8 cellular contexts compared by ENCODE assay signal in genomic region chrX:119693996-119694451, GRCh38. TPM values are rescaled to one million over a fixed set of nuclear protein-coding genes. Genes with fewer than 3 reads are reported as not detected.
DNase-seq lines count a peak whose midpoint lies in the region; ATAC-seq and TF ChIP-seq lines count a peak whose summit lies in the region.

No MANE protein-coding gene starts in this region.

- H3K9me3 ChIP-seq in left lung (no peaks in the 10 kb centered on the region), thoracic aorta (no peaks in the 10 kb centered on the region)

- no peak for TF ChIP-seq CTCF in left lung (IDR thresholded peaks at IDR 0.05)
- TF ChIP-seq CTCF in thoracic aorta (IDR thresholded peaks at IDR 0.05), result no peak

- no peak for DNase-seq in activated T-cell treated with anti-CD3 and anti-CD28 coated beads, Interleukin-2, amount 50 U/mL, for 4 hours
- DNase-seq in activated T-cell treated with anti-CD3 and anti-CD28 coated beads for 4 hours (no peak), left lung (no peak), thoracic aorta (ENCODE audit: low spot score) (no peak), SW480 (ENCODE audit: low spot score) (no peak)
- no peak for DNase-seq in activated T-cell treated with anti-CD3 and anti-CD28 coated beads, Interleukin-2, amount 50 U/mL, for 72 hours

- no peaks in the 10 kb centered on the region for H3K9me3 Mint-ChIP-seq in activated T-cell treated with anti-CD3 and anti-CD28 coated beads, Interleukin-2, amount 50 U/mL, for 4 hours
- H3K9me3 Mint-ChIP-seq in activated T-cell treated with anti-CD3 and anti-CD28 coated beads, Interleukin-2, amount 50 U/mL, for 72 hours, result no peaks in the 10 kb centered on the region

- peak overlapping the region; percentile 47 for H3K4me3 Mint-ChIP-seq in activated T-cell treated with anti-CD3 and anti-CD28 coated beads, Interleukin-2, amount 50 U/mL, for 4 hours
- peak overlapping the region; percentile 88 to 94 for H3K4me3 Mint-ChIP-seq in activated T-cell treated with anti-CD3 and anti-CD28 coated beads, Interleukin-2, amount 50 U/mL, for 72 hours

- no peaks in the 10 kb centered on the region for H3K27me3 ChIP-seq in left lung
- no peaks in the 10 kb centered on the region for H3K27me3 ChIP-seq in thoracic aorta (replicated peaks; ENCODE audit: insufficient read depth)

- no peak overlapping the region for H3K27ac ChIP-seq in left lung
- H3K27ac ChIP-seq in thoracic aorta, result no peak overlapping the region

- no peak overlapping the region for H3K27ac Mint-ChIP-seq in activated T-cell treated with anti-CD3 and anti-CD28 coated beads, Interleukin-2, amount 50 U/mL, for 72 hours

- no peak for ATAC-seq in activated T-cell treated with anti-CD3 and anti-CD28 coated beads, Interleukin-2, amount 50 U/mL, for 4 hours
- no peak for ATAC-seq in activated T-cell treated with anti-CD3 and anti-CD28 coated beads, Interleukin-2, amount 50 U/mL, for 72 hours (replicated peaks in 1 of 2)
- no peak for ATAC-seq in left lung
- ATAC-seq in thoracic aorta (ENCODE audit: insufficient number of reproducible peaks, low FRiP score, low read depth), result no peak
- ATAC-seq in GM21381 (IDR thresholded peaks at IDR 0.05; ENCODE audit: unreplicated experiment), result no peak
- no peak for ATAC-seq in HG02852 (IDR thresholded peaks at IDR 0.05; ENCODE audit: unreplicated experiment)

- intact Hi-C loops in left lung (cut with DNase I), result no loop called here

- peaks cover 14% of the 10 kb centered on the region for H3K4me1 Mint-ChIP-seq in activated T-cell treated with anti-CD3 and anti-CD28 coated beads, Interleukin-2, amount 50 U/mL, for 4 hours (ENCODE audit: low read depth)
- H3K4me1 Mint-ChIP-seq in activated T-cell treated with anti-CD3 and anti-CD28 coated beads, Interleukin-2, amount 50 U/mL, for 72 hours (ENCODE audit: low read depth), result peaks cover 24% of the 10 kb centered on the region

- no peaks in the 10 kb centered on the region for H3K36me3 ChIP-seq in left lung
- no peaks in the 10 kb centered on the region for H3K36me3 ChIP-seq in thoracic aorta

- peak overlapping the region; percentile 55 to 64 for H3K4me3 ChIP-seq in left lung
- H3K4me3 ChIP-seq in thoracic aorta, result peak overlapping the region; percentile 82

- H3K36me3 Mint-ChIP-seq in activated T-cell treated with anti-CD3 and anti-CD28 coated beads, Interleukin-2, amount 50 U/mL, for 4 hours (ENCODE audit: insufficient read depth), result no peaks in the 10 kb centered on the region
- H3K36me3 Mint-ChIP-seq in activated T-cell treated with anti-CD3 and anti-CD28 coated beads, Interleukin-2, amount 50 U/mL, for 72 hours (ENCODE audit: insufficient read depth in 2 of 2), result peaks cover 7 to 15% of the 10 kb centered on the region in 2 donors

- H3K4me1 ChIP-seq in left lung (peaks cover 0 to 15% of the 10 kb centered on the region in 2 donors), thoracic aorta (ENCODE audit: control insufficient read depth in 1 of 2, low read depth in 2 of 2) (no peaks in the 10 kb centered on the region)

- no peaks in the 10 kb centered on the region for H3K27me3 Mint-ChIP-seq in activated T-cell treated with anti-CD3 and anti-CD28 coated beads, Interleukin-2, amount 50 U/mL, for 4 hours (ENCODE audit: low read depth)
- no peaks in the 10 kb centered on the region for H3K27me3 Mint-ChIP-seq in activated T-cell treated with anti-CD3 and anti-CD28 coated beads, Interleukin-2, amount 50 U/mL, for 72 hours (ENCODE audit: low read depth)

RNA-seq across cellular contexts. Expression of gene SEPTIN6, which starts 1.1 kb away (rescaled TPM):
- total RNA-seq in activated T-cell treated with anti-CD3 and anti-CD28 coated beads, Interleukin-2, amount 50 U/mL, for 4 hours, result 100 to 1,000 TPM; 100 to 131 (median 104) TPM
- 100 to 1,000 TPM; 183 to 275 TPM for total RNA-seq in activated T-cell treated with anti-CD3 and anti-CD28 coated beads, Interleukin-2, amount 50 U/mL, for 72 hours
- total RNA-seq in left lung (10 to 100 TPM; 19.1 to 20.3 TPM), thoracic aorta (10 to 100 TPM in 1 of 2 donors, 1 to 10 TPM in 1; 9.3 to 25.5 TPM)
